In the genomic region with DNA sequence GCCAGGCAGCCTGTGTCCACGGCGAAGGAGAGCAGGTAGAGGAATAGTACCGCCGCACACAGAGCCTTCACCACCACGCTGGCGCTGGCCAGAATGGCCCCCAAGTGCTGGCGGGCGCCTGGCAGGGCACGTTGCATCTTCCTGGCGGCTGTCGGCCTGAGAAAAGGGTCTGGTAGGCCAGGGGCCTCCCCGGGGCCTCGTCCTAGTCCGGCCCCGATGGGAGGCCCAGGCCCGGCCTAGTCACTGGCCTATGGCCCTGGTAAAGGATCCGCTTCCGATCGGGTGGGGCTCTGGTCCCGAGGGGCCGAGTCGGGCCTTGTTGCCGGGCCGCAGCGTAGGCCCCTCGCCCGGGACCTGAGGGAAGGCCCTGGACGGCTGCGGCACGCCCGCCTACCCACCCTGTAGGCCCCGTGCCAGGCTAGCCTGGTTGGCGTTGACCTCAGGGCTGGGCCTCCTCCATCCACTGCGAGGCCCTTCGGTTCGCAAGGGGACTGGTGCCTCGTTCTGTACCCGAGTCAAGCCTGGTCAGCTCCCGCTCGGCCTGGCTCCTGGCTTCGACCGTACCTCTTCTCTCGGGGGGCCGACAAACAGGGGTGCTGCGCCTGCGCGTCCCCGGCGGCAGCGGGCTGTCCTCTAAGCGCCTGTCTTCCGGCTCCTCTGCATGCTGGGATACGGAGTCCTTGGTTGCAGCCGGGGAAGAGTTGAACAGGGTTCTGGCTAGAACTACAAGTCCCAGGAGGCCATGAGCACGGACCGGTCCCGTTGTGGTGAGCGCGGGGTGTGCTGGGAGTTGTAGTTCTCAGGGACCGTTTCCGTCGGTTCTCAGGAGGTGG, we compare ENCODE assay signal across 8 cellular contexts. TPM values are rescaled to one million over a fixed set of nuclear protein-coding genes. Genes with fewer than 3 reads are reported as not detected.
DNase-seq lines count a peak whose midpoint lies in the region; ATAC-seq and TF ChIP-seq lines count a peak whose summit lies in the region.

A gene with protein sequence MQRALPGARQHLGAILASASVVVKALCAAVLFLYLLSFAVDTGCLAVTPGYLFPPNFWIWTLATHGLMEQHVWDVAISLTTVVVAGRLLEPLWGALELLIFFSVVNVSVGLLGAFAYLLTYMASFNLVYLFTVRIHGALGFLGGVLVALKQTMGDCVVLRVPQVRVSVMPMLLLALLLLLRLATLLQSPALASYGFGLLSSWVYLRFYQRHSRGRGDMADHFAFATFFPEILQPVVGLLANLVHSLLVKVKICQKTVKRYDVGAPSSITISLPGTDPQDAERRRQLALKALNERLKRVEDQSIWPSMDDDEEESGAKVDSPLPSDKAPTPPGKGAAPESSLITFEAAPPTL (minus strand): TSS at position 595 of the 833 bp plus-strand sequence. CDS start 458 bp downstream, at position 137.

- 0% methylated on average over 62 of the region's 62 CpGs for WGBS in heart right ventricle, 2 donors
- 1 to 2% methylated on average over 26 to 31 of the region's 62 CpGs for WGBS in upper lobe of left lung, 2 donors

- no peaks in the 10 kb centered on the region for H3K9me3 ChIP-seq in heart right ventricle
- no peaks in the 10 kb centered on the region for H3K9me3 ChIP-seq in upper lobe of left lung

- peak in 3 of 4 donors; percentile 48 to 83 (median 75) for TF ChIP-seq POLR2A in upper lobe of left lung (IDR thresholded peaks at IDR 0.05)

- H3K27ac Mint-ChIP-seq in T-helper 1 cell treated with Interleukin-12 subunit alpha and Interleukin-12 subunit beta and Interleukin-4 antibody, amounts not matched to agents 30 μg/mL and 1 μg/mL, for 36 hours = peak within 1 kb of the TSS; percentile 92

- no peaks in the 10 kb centered on the region for H3K9me3 Mint-ChIP-seq in T-helper 1 cell treated with Interleukin-12 subunit alpha and Interleukin-12 subunit beta and Interleukin-4 antibody, amounts not matched to agents 30 μg/mL and 1 μg/mL, for 36 hours

- H3K27ac ChIP-seq in heart right ventricle = peak within 1 kb of the TSS; percentile 88 to 98 (median 94)
- H3K27ac ChIP-seq in upper lobe of left lung = peak within 1 kb of the TSS; percentile 81 to 93 (median 88)

- H3K4me3 ChIP-seq in heart right ventricle = peak within 1 kb of the TSS; percentile 76 to 100 (median 91)
- peak within 1 kb of the TSS; percentile 68 to 80 (median 74) for H3K4me3 ChIP-seq in upper lobe of left lung

- ATAC-seq in HG02884 (IDR thresholded peaks at IDR 0.05; ENCODE audit: unreplicated experiment) (peak; percentile 99), heart right ventricle (peak; percentile 96 to 99 (median 97)), upper lobe of left lung (ENCODE audit: low FRiP score in 2 of 2) (peak; percentile 98)

- H3K36me3 Mint-ChIP-seq in T-helper 1 cell treated with Interleukin-12 subunit alpha and Interleukin-12 subunit beta and Interleukin-4 antibody, amounts not matched to agents 30 μg/mL and 1 μg/mL, for 36 hours (ENCODE audit: low read depth) = peaks cover 24% of the 10 kb centered on the region

- peaks cover 32% of the 10 kb centered on the region for H3K4me1 Mint-ChIP-seq in T-helper 1 cell treated with Interleukin-12 subunit alpha and Interleukin-12 subunit beta and Interleukin-4 antibody, amounts not matched to agents 30 μg/mL and 1 μg/mL, for 36 hours (ENCODE audit: low read depth)

- TF ChIP-seq CTCF in GM13977 (IDR thresholded peaks at IDR 0.05; ENCODE audit: extremely low read depth, insufficient read depth, missing control alignments) (no peak), heart right ventricle (IDR thresholded peaks at IDR 0.05) (no peak), upper lobe of left lung (IDR thresholded peaks at IDR 0.05) (peak in 1 of 6 experiments; percentile 9)

- DNase-seq in GM13977 (ENCODE audit: low spot score) = peak; percentile 98
- peak; percentile 78 for DNase-seq in NCI-H1694 (lab: John Stamatoyannopoulos, UW)
- peak; percentile 95 for DNase-seq in amniotic stem cell (lab: John Stamatoyannopoulos, UW)
- DNase-seq in heart right ventricle = peak; percentile 93 to 99
- DNase-seq in posterior cingulate gyrus = peak; percentile 98 to 100 (median 99)
- DNase-seq in upper lobe of left lung = peak; percentile 97 to 100

- no peak for TF ChIP-seq EP300 in upper lobe of left lung (IDR thresholded peaks at IDR 0.05)

- in situ Hi-C loops in GM13977 (cut with MboI; ENCODE audit: low pct_unique_long_range_greater_than_20kb, low sequenced_read_pairs, unreplicated experiment) = no loop called here

- H3K4me3 Mint-ChIP-seq in T-helper 1 cell treated with Interleukin-12 subunit alpha and Interleukin-12 subunit beta and Interleukin-4 antibody, amounts not matched to agents 30 μg/mL and 1 μg/mL, for 36 hours = peak within 1 kb of the TSS; percentile 98

- peaks cover 0 to 43% (median 11%) of the 10 kb centered on the region in 9 donors for H3K36me3 ChIP-seq in heart right ventricle
- H3K36me3 ChIP-seq in upper lobe of left lung = peaks cover 11 to 27% (median 17%) of the 10 kb centered on the region in 4 donors

- peaks cover 28 to 49% (median 42%) of the 10 kb centered on the region in 9 donors for H3K4me1 ChIP-seq in heart right ventricle
- H3K4me1 ChIP-seq in upper lobe of left lung = peaks cover 36 to 51% (median 37%) of the 10 kb centered on the region in 4 donors

- intact Hi-C loops in heart right ventricle (cut with DNase I) = loop anchor here in 2 of 10 donors (1.0 to 5.0 kb wide), 2 partner anchors 31 to 253 kb away; partner anchors contain the start of gene CISH (in 1 of the 2)
- intact Hi-C loops in posterior cingulate gyrus (cut with DNase I) = loop anchor here (1.0 kb wide), 1 partner anchor 8 kb away; no protein-coding TSS in a partner anchor

- H3K27me3 ChIP-seq in heart right ventricle (no peaks in the 10 kb centered on the region), upper lobe of left lung (no peaks in the 10 kb centered on the region)

- no peaks in the 10 kb centered on the region for H3K27me3 Mint-ChIP-seq in T-helper 1 cell treated with Interleukin-12 subunit alpha and Interleukin-12 subunit beta and Interleukin-4 antibody, amounts not matched to agents 30 μg/mL and 1 μg/mL, for 36 hours (ENCODE audit: low read depth)

RNA-seq across cellular contexts. Expression of the gene that starts here (rescaled TPM):
- total RNA-seq in heart right ventricle = 10 to 100 TPM; 18.7 to 32.8 (median 24.2) TPM
- polyA plus RNA-seq in heart right ventricle = 10 to 100 TPM; 18.1 to 47.6 TPM
- total RNA-seq in upper lobe of left lung = 10 to 100 TPM; 39.8 to 68.1 (median 46.5) TPM

Comparison
In these comparisons a context has a peak if more than half of its experiments do, and no peak if none do; other contexts are left out.
1. Peak in every context shown above with its lines: DNase-seq, ATAC-seq, H3K4me3 ChIP-seq and H3K27ac ChIP-seq.